ENCODE assay signal across 26 cellular contexts in the genomic region with DNA sequence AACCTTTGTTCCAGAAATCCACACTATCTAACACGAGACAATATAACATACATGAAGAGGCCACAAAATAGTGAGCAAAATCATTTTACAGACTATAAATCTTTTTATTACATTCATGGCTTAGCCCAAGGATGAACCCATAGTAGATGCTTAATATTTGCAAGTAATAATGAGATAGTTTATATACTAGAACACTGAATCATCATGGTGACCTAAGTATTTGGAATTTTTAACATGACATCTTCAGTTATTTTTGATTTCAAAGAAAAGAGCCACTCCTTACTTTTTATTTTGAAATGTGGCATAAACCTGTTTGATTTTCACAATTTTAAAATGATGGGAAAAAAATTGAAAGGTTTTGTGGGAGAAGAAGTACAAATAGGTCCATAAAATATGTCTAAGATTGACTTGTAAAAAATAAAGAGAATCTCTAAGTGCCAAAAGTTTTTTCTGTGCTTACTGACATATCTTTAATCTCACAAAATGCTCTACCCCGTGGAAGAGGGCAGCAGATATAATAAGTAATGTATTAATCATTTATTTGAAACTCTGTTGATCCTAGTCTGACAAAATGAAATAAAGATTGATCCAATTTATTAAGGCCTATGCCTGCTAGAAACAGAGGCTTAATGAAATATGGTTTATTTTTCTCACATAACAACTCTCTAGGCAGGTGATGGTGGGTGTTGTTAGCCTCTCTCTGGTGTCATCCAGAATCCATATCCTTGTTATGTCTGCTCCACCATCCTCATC.
A peak's percentile ranks its signal among the peaks of the same experiment; 100 is the strongest.
DNase-seq lines count a peak whose midpoint lies in the region; ATAC-seq, FAIRE-seq and TF ChIP-seq lines count a peak whose summit lies in the region.
"Had no signal": no experiment of that assay in that cellular context is flagged by ENCODE, and none has a peak within 500 bp of the region (broad histone marks: within the 10 kb centered on the region; RNA-seq: fewer than 3 reads in every experiment).

No MANE protein-coding gene starts in this region.

- H3K79me2 ChIP-seq in HepG2 (ENCODE audit: insufficient read depth, low read length): no peaks in the 10 kb centered on the region

- H3K36me3 Mint-ChIP-seq in activated naive CD8-positive, alpha-beta T cell treated with anti-CD3 and anti-CD28 coated beads, Interleukin-2, amount 50 U/mL, for 24 hours (ENCODE audit: low read depth): no peaks in the 10 kb centered on the region
- H3K36me3 Mint-ChIP-seq in type B pancreatic cell: no peaks in the 10 kb centered on the region
- H3K36me3 Mint-ChIP-seq: CD8-positive, alpha-beta memory T cell had no signal

- no peak for TF ChIP-seq CTCF in liver (IDR thresholded peaks at IDR 0.05; ENCODE audit: low read depth, low read length, missing input control)
- TF ChIP-seq CTCF in HepG2 (CRISPR knock-in tag; IDR thresholded peaks at IDR 0.05): no peak
- TF ChIP-seq CTCF in VCaP (conservative IDR thresholded peaks at IDR 0.05): no peak
- TF ChIP-seq CTCF in type B pancreatic cell (conservative IDR thresholded peaks at IDR 0.05): no peak

- peaks cover 2 to 34% (median 12%) of the 10 kb centered on the region in 4 donors for H3K4me1 ChIP-seq in liver (ENCODE audit: control insufficient read depth in 4 of 4, insufficient read depth in 4 of 4, low read length in 3 of 4)
- H3K4me1 ChIP-seq in HepG2 (ENCODE audit: insufficient read depth, low read length): peaks cover 14% of the 10 kb centered on the region

- CTCF ChIA-PET in HepG2 (lab: Yijun Ruan, JAX; ENCODE audit: low intra/inter-chr PET ratio, low total read pairs): no interaction called here

- H3K27ac Mint-ChIP-seq in activated naive CD8-positive, alpha-beta T cell treated with anti-CD3 and anti-CD28 coated beads, Interleukin-2, amount 50 U/mL, for 24 hours: no peak overlapping the region
- H3K27ac Mint-ChIP-seq in type B pancreatic cell: no peak overlapping the region
- H3K27ac Mint-ChIP-seq: CD8-positive, alpha-beta memory T cell had no signal

- ATAC-seq in HepG2: no peak
- ATAC-seq in left lobe of liver: peak; percentile 35
- no peak for ATAC-seq in activated naive CD8-positive, alpha-beta T cell treated with anti-CD3 and anti-CD28 coated beads, Interleukin-2, amount 50 U/mL, for 24 hours
- no peak for ATAC-seq in HG03460 (IDR thresholded peaks at IDR 0.05; ENCODE audit: unreplicated experiment)
- no peak for ATAC-seq in sciatic nerve
- ATAC-seq: Panc1 had no signal

- FAIRE-seq in HepG2 (lab: Jason Lieb, UNC): no peak

- H3K27ac ChIP-seq in liver (ENCODE audit: low read depth in 1 of 2, low read length in 2 of 2) (peak overlapping the region; percentile 85 to 92), HepG2 (ENCODE audit: extremely low read length, insufficient read depth, low read length) (no peak overlapping the region), VCaP (peak overlapping the region; percentile 88)
- H3K27ac ChIP-seq: SJCRH30 had no signal

- H3K4me2 ChIP-seq in HepG2 (ENCODE audit: low read depth, low read length): no peak overlapping the region

- H3K9me3 ChIP-seq in liver (ENCODE audit: control insufficient read depth in 4 of 4, low read length in 3 of 4) (no peaks in the 10 kb centered on the region), HepG2 (ENCODE audit: low read length) (no peaks in the 10 kb centered on the region)
- H3K9me3 ChIP-seq: SJCRH30 had no signal

- WGBS in liver: 43% methylated on average over 2 of the region's 2 CpGs
- 52% methylated on average over 2 of the region's 2 CpGs for WGBS in HepG2 (ENCODE audit: low lambda C conversion rate)

- H3K36me3 ChIP-seq in liver (ENCODE audit: control insufficient read depth in 4 of 4, insufficient read depth in 3 of 4, low read depth in 1 of 4, low read length in 3 of 4): no peaks in the 10 kb centered on the region
- no peaks in the 10 kb centered on the region for H3K36me3 ChIP-seq in HepG2 (replicated peaks in 1 of 2; ENCODE audit: control insufficient read depth in 1 of 2, insufficient read depth in 2 of 2, low read length in 2 of 2)
- H3K36me3 ChIP-seq: SJCRH30 had no signal

- no peak for DNase-seq in HepG2 (ENCODE audit: low spot score)
- DNase-seq in left lobe of liver (ENCODE audit: low spot score): no peak
- no peak for DNase-seq in activated naive CD8-positive, alpha-beta T cell treated with anti-CD3 and anti-CD28 coated beads, Interleukin-2, amount 50 U/mL, for 24 hours
- no peak for DNase-seq in sciatic nerve (ENCODE audit: low spot score)
- DNase-seq in type B pancreatic cell (ENCODE audit: extremely low spot score, unreplicated experiment): no peak
- DNase-seq: 8988T; AML-193; C1 segment of cervical spinal cord; Calu3; CD8-positive, alpha-beta memory T cell; GF-D8; GOT3; KG1; NCI-H1105; NCI-H146; NCI-H2029; NCI-H2171; NCI-H345; NCI-H524; NCI-H774; NK-92 treated with Interleukin-12 subunit alpha and Interleukin-12 subunit beta, amount 100 ng/mL, for 24 hours; SJCRH30 had no signal

- TF ChIP-seq POLR2A in HepG2 (IDR thresholded peaks at IDR 0.05; ENCODE audit: insufficient read depth in 1 of 2, low read depth in 2 of 2, low read length in 2 of 2): no peak

- TF ChIP-seq EP300 in HepG2 (IDR thresholded peaks at IDR 0.05; ENCODE audit: low read depth in 2 of 2, low read length in 2 of 2): no peak
- no peak for TF ChIP-seq EP300 in HepG2 (CRISPR knock-in tag; IDR thresholded peaks at IDR 0.05; ENCODE audit: borderline replicate concordance)

- no peaks in the 10 kb centered on the region for H3K4me1 Mint-ChIP-seq in activated naive CD8-positive, alpha-beta T cell treated with anti-CD3 and anti-CD28 coated beads, Interleukin-2, amount 50 U/mL, for 24 hours
- peaks cover 5% of the 10 kb centered on the region for H3K4me1 Mint-ChIP-seq in type B pancreatic cell (ENCODE audit: unreplicated experiment)
- H3K4me1 Mint-ChIP-seq: CD8-positive, alpha-beta memory T cell had no signal

- no peaks in the 10 kb centered on the region for H4K20me1 ChIP-seq in HepG2 (ENCODE audit: insufficient read depth, low read length)

- no peaks in the 10 kb centered on the region for H3K9me3 Mint-ChIP-seq in activated naive CD8-positive, alpha-beta T cell treated with anti-CD3 and anti-CD28 coated beads, Interleukin-2, amount 50 U/mL, for 24 hours
- H3K9me3 Mint-ChIP-seq in type B pancreatic cell: no peaks in the 10 kb centered on the region
- H3K9me3 Mint-ChIP-seq: CD8-positive, alpha-beta memory T cell had no signal

- BruUV-seq in HepG2 (replicated peaks; lab: Mats Ljungman, UMichigan): no TSS peak

- intact Hi-C loops in HepG2 (cut with micrococcal nuclease; ENCODE audit: unreplicated experiment): no loop called here
- intact Hi-C loops in sciatic nerve (cut with DNase I): no loop called here

- TF ChIP-seq RAD21 in liver (IDR thresholded peaks at IDR 0.05) (no peak), HepG2 (CRISPR knock-in tag; IDR thresholded peaks at IDR 0.05) (no peak)

- in situ Hi-C loops in HepG2 (cut with HindIII; ENCODE audit: extremely low pct_ligation_motif_present, low pct_unique_long_range_greater_than_20kb): no loop called here

- H3K4me3 Mint-ChIP-seq in activated naive CD8-positive, alpha-beta T cell treated with anti-CD3 and anti-CD28 coated beads, Interleukin-2, amount 50 U/mL, for 24 hours: no peak overlapping the region
- no peak overlapping the region for H3K4me3 Mint-ChIP-seq in type B pancreatic cell
- H3K4me3 Mint-ChIP-seq: CD8-positive, alpha-beta memory T cell had no signal

- H3K27me3 Mint-ChIP-seq in activated naive CD8-positive, alpha-beta T cell treated with anti-CD3 and anti-CD28 coated beads, Interleukin-2, amount 50 U/mL, for 24 hours: peaks cover 2% of the 10 kb centered on the region
- H3K27me3 Mint-ChIP-seq in type B pancreatic cell: no peaks in the 10 kb centered on the region
- H3K27me3 Mint-ChIP-seq: CD8-positive, alpha-beta memory T cell had no signal

- H3K4me3 ChIP-seq in liver (ENCODE audit: low read depth in 1 of 3, low read length in 3 of 3): no peak overlapping the region
- no peak overlapping the region for H3K4me3 ChIP-seq in HepG2 (replicated peaks in 1 of 3; ENCODE audit: insufficient read depth in 1 of 3, low read depth in 2 of 3, low read length in 3 of 3)
- H3K4me3 ChIP-seq: SJCRH30 had no signal

- POLR2A ChIA-PET in HepG2 (lab: Yijun Ruan, JAX): no interaction called here

- no peak overlapping the region for H2AFZ ChIP-seq in HepG2 (ENCODE audit: low read length)

- H3K27me3 ChIP-seq in liver (ENCODE audit: control insufficient read depth in 4 of 4, insufficient read depth in 4 of 4, low read length in 3 of 4) (no peaks in the 10 kb centered on the region), HepG2 (ENCODE audit: control insufficient read depth in 1 of 2, insufficient read depth in 2 of 2, low read length in 2 of 2) (no peaks in the 10 kb centered on the region)
- H3K27me3 ChIP-seq: SJCRH30 had no signal

- H3K9ac ChIP-seq in liver (ENCODE audit: low read depth in 1 of 2, low read length in 2 of 2) (peak overlapping the region in 1 of 2 donors; percentile 26), HepG2 (ENCODE audit: insufficient read depth, low read depth, low read length) (no peak overlapping the region)

TF ChIP-seq in liver, 16 proteins besides CTCF, POLR2A, EP300 and RAD21 (continues in another document):
- TF ChIP-seq, protein P1, sequence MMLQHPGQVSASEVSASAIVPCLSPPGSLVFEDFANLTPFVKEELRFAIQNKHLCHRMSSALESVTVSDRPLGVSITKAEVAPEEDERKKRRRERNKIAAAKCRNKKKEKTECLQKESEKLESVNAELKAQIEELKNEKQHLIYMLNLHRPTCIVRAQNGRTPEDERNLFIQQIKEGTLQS (IDR thresholded peaks at IDR 0.05): no peak
- peak; percentile 53 for TF ChIP-seq SP1 (IDR thresholded peaks at IDR 0.05)
- TF ChIP-seq JUND (IDR thresholded peaks at IDR 0.05): no peak

TF ChIP-seq in HepG2, 621 proteins besides CTCF, POLR2A, EP300 and RAD21 (continues in another document):
- TF ChIP-seq, protein P2, sequence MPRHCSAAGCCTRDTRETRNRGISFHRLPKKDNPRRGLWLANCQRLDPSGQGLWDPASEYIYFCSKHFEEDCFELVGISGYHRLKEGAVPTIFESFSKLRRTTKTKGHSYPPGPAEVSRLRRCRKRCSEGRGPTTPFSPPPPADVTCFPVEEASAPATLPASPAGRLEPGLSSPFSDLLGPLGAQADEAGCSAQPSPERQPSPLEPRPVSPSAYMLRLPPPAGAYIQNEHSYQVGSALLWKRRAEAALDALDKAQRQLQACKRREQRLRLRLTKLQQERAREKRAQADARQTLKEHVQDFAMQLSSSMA (CRISPR knock-in tag; IDR thresholded peaks at IDR 0.05): no peak
- TF ChIP-seq CEBPG (CRISPR knock-in tag; IDR thresholded peaks at IDR 0.05): no peak
- no peak for TF ChIP-seq ZNF264 (CRISPR knock-in tag; IDR thresholded peaks at IDR 0.05)
- no peak for TF ChIP-seq ZNF432 (CRISPR knock-in tag; IDR thresholded peaks at IDR 0.05; ENCODE audit: borderline replicate concordance)
- TF ChIP-seq ZNF451 (CRISPR knock-in tag; IDR thresholded peaks at IDR 0.05): no peak
- no peak for TF ChIP-seq TP53 (CRISPR knock-in tag; conservative IDR thresholded peaks at IDR 0.05)
- no peak for TF ChIP-seq TBP (CRISPR knock-in tag; IDR thresholded peaks at IDR 0.05)
- TF ChIP-seq FOXP1 (IDR thresholded peaks at IDR 0.05): no peak
- no peak for TF ChIP-seq FOXP1 (CRISPR knock-in tag; IDR thresholded peaks at IDR 0.05)
- TF ChIP-seq ZNF558 (CRISPR knock-in tag; IDR thresholded peaks at IDR 0.05; ENCODE audit: borderline replicate concordance): no peak
- no peak for TF ChIP-seq CCDC6 (CRISPR knock-in tag; IDR thresholded peaks at IDR 0.05)
- TF ChIP-seq FLYWCH1 (CRISPR knock-in tag; IDR thresholded peaks at IDR 0.05): no peak
